Comparison of ENCODE assay signal across 13 cellular contexts in genomic region chr11:12840871-12841516, GRCh38.
A peak's percentile ranks its signal among the peaks of the same experiment; 100 is the strongest.
DNase-seq lines count a peak whose midpoint lies in the region; ATAC-seq and TF ChIP-seq lines count a peak whose summit lies in the region.
"Had no signal": no experiment of that assay in that cellular context is flagged by ENCODE, and none has a peak within 500 bp of the region (broad histone marks: within the 10 kb centered on the region; RNA-seq: fewer than 3 reads in every experiment).

No MANE protein-coding gene starts in this region.

- no peak overlapping the region for H3K4me3 Mint-ChIP-seq in endodermal cell
- H3K4me3 Mint-ChIP-seq: CD4-positive, alpha-beta T cell; naive thymus-derived CD4-positive, alpha-beta T cell; stimulated activated naive CD8-positive, alpha-beta T cell treated with anti-CD3 and anti-CD28 coated beads, Interleukin-15, Interleukin-2, amounts not matched to agents 100 ng/mL and 50 ng/mL, for 24 hours had no signal

- intact Hi-C loops in PC-3 (cut with micrococcal nuclease), result no loop called here

- CTCF ChIA-PET in PC-3 (lab: Charles Lee), result no interaction called here

- DNase-seq in G401 (ENCODE audit: low spot score), result peak; percentile 36
- peak; percentile 63 for DNase-seq in PC-3
- peak; percentile 50 for DNase-seq in endodermal cell
- no peak for DNase-seq in NCI-H2196 treated with DMSO at 0.1 percent for 48 hours (lab: John Stamatoyannopoulos, UW; ENCODE audit: unreplicated experiment)
- no peak for DNase-seq in activated CD4-positive, alpha-beta T cell treated with anti-CD3 and anti-CD28 coated beads for 1 hour
- DNase-seq in C1 segment of cervical spinal cord (lab: John Stamatoyannopoulos, UW), result no peak
- DNase-seq in UCSD-AML1 (lab: John Stamatoyannopoulos, UW; ENCODE audit: unreplicated experiment), result no peak
- DNase-seq: activated gamma-delta T cell; CD4-positive, alpha-beta T cell; naive thymus-derived CD4-positive, alpha-beta T cell; SHP77 treated with DMSO at 0.1 percent for 48 hours had no signal

- H3F3A ChIP-seq in PC-3 (ENCODE audit: low read length, unreplicated experiment), result no peaks in the 10 kb centered on the region

- H3K79me2 ChIP-seq in PC-3 (ENCODE audit: low read length) (peaks cover 72% of the 10 kb centered on the region), parathyroid adenoma (peaks cover 6% of the 10 kb centered on the region)

- peak; percentile 88 for ATAC-seq in PC-3
- ATAC-seq: naive thymus-derived CD4-positive, alpha-beta T cell had no signal

- no TSS peak for BruUV-seq in PC-3 (replicated peaks; lab: Mats Ljungman, UMichigan)

- H3K27ac ChIP-seq in PC-3 (ENCODE audit: low read length) (peak overlapping the region; percentile 48), endodermal cell (ENCODE audit: low read depth, low read length) (peak overlapping the region; percentile 98), parathyroid adenoma (peak overlapping the region; percentile 5)

- peaks cover 46% of the 10 kb centered on the region for H3K4me1 Mint-ChIP-seq in endodermal cell

- H2AFZ ChIP-seq in PC-3 (ENCODE audit: low read length) (no peak overlapping the region), parathyroid adenoma (no peak overlapping the region)

- peak overlapping the region; percentile 14 for H3K27ac Mint-ChIP-seq in endodermal cell
- H3K27ac Mint-ChIP-seq: CD4-positive, alpha-beta T cell; naive thymus-derived CD4-positive, alpha-beta T cell; stimulated activated naive CD8-positive, alpha-beta T cell treated with anti-CD3 and anti-CD28 coated beads, Interleukin-15, Interleukin-2, amounts not matched to agents 100 ng/mL and 50 ng/mL, for 24 hours had no signal

- POLR2A ChIA-PET in PC-3 (lab: Charles Lee; ENCODE audit: unreplicated experiment), result no interaction called here

- H3K36me3 Mint-ChIP-seq in endodermal cell (ENCODE audit: low read depth), result peaks cover under 1% of the 10 kb centered on the region
- H3K36me3 Mint-ChIP-seq: naive thymus-derived CD4-positive, alpha-beta T cell had no signal

- peaks cover 7% of the 10 kb centered on the region; the same call in 1 of the 2 replicates for H4K20me1 ChIP-seq in PC-3 (ENCODE audit: low read length)

- peaks cover 2% of the 10 kb centered on the region for H3K9me3 Mint-ChIP-seq in endodermal cell
- H3K9me3 Mint-ChIP-seq: CD4-positive, alpha-beta T cell; stimulated activated naive CD8-positive, alpha-beta T cell treated with anti-CD3 and anti-CD28 coated beads, Interleukin-15, Interleukin-2, amounts not matched to agents 100 ng/mL and 50 ng/mL, for 24 hours had no signal

- in situ Hi-C loops in G401 (cut with HindIII; ENCODE audit: low sequenced_read_pairs), result no loop called here

- no peaks in the 10 kb centered on the region for H3K27me3 Mint-ChIP-seq in endodermal cell (ENCODE audit: insufficient read depth)

- no peaks in the 10 kb centered on the region for H3K9me2 ChIP-seq in PC-3 (replicated peaks; ENCODE audit: low read length)

- H3K4me2 ChIP-seq in PC-3 (ENCODE audit: low read length) (peak overlapping the region; percentile 44), parathyroid adenoma (ENCODE audit: low read length) (no peak overlapping the region)

- TF ChIP-seq CTCF in PC-3 (conservative IDR thresholded peaks at IDR 0.05; ENCODE audit: low read depth, low read length) (no peak), endodermal cell (conservative IDR thresholded peaks at IDR 0.05) (no peak), parathyroid adenoma (IDR thresholded peaks at IDR 0.05) (no peak)

- no peaks in the 10 kb centered on the region for H3K27me3 ChIP-seq in PC-3 (ENCODE audit: low read length)
- no peaks in the 10 kb centered on the region for H3K27me3 ChIP-seq in endodermal cell (ENCODE audit: control insufficient read depth, insufficient read depth, low read length, poor library complexity, severe bottlenecking)
- no peaks in the 10 kb centered on the region for H3K27me3 ChIP-seq in parathyroid adenoma (ENCODE audit: control insufficient read depth, insufficient read depth, low read length)

- no peak overlapping the region for H3K4me3 ChIP-seq in PC-3 (ENCODE audit: low read length)
- no peak overlapping the region for H3K4me3 ChIP-seq in endodermal cell (ENCODE audit: low read length)
- H3K4me3 ChIP-seq in parathyroid adenoma (ENCODE audit: low read depth, low read length), result no peak overlapping the region

- H3K9me3 ChIP-seq in PC-3 (ENCODE audit: low read length) (no peaks in the 10 kb centered on the region), endodermal cell (ENCODE audit: control insufficient read depth, low read length) (no peaks in the 10 kb centered on the region), parathyroid adenoma (ENCODE audit: control insufficient read depth, low read length) (no peaks in the 10 kb centered on the region)

- 78 to 91% methylated on average over 3 to 6 of the region's 6 CpGs for WGBS in endodermal cell (ENCODE audit: insufficient coverage in 1 of 2, insufficient read length in 1 of 2), 2 experiments

- H3K9ac ChIP-seq in PC-3 (ENCODE audit: low read length) (no peak overlapping the region), endodermal cell (ENCODE audit: extremely low read depth, low read length, poor library complexity, severe bottlenecking) (no peak overlapping the region), parathyroid adenoma (no peak overlapping the region)

- peaks cover 27% of the 10 kb centered on the region for H3K4me1 ChIP-seq in PC-3 (ENCODE audit: insufficient read depth, low read length)
- peaks cover 18% of the 10 kb centered on the region for H3K4me1 ChIP-seq in endodermal cell (ENCODE audit: control insufficient read depth, insufficient read depth, low read length)
- H3K4me1 ChIP-seq in parathyroid adenoma, result peaks cover 2% of the 10 kb centered on the region

- H3K36me3 ChIP-seq in PC-3 (ENCODE audit: low read depth, low read length) (no peaks in the 10 kb centered on the region), endodermal cell (ENCODE audit: control insufficient read depth, insufficient read depth, low read length) (no peaks in the 10 kb centered on the region), parathyroid adenoma (ENCODE audit: control insufficient read depth, insufficient read depth, low read length) (no peaks in the 10 kb centered on the region)

Comparison
In these comparisons a context has a peak if more than half of its experiments do, and no peak if none do; other contexts are left out.
1. DNase-seq: peak in G401 (single experiment), PC-3 (single experiment) and endodermal cell (single experiment); none in NCI-H2196 treated with DMSO at 0.1 percent for 48 hours (single experiment), activated CD4-positive, alpha-beta T cell treated with anti-CD3 and anti-CD28 coated beads for 1 hour (single experiment), C1 segment of cervical spinal cord (0 of 14) and UCSD-AML1 (single experiment).
2. H3K27ac ChIP-seq: peak in every context shown above with its lines; median percentile 98 in endodermal cell; 48 in PC-3; 5 in parathyroid adenoma.